Comparison of ENCODE assay signal across 8 cellular contexts in genomic region chr6:107716688-107717089, GRCh38.
DNase-seq lines count a peak whose midpoint lies in the region; ATAC-seq lines count a peak whose summit lies in the region.

No MANE protein-coding gene starts in this region.

- peak overlapping the region; percentile 50 for H3K4me3 Mint-ChIP-seq in T-helper 2 cell treated with Interferon-gamma antibody and Interleukin-4, amounts not matched to agents 5 μg/mL and 100 μg/mL, for 36 hours
- H3K4me3 Mint-ChIP-seq in activated naive CD8-positive, alpha-beta T cell treated with anti-CD3 and anti-CD28 coated beads for 36 hours: peak overlapping the region; percentile 67

- peak overlapping the region; percentile 89 for H3K27ac Mint-ChIP-seq in T-helper 2 cell treated with Interferon-gamma antibody and Interleukin-4, amounts not matched to agents 5 μg/mL and 100 μg/mL, for 36 hours
- H3K27ac Mint-ChIP-seq in activated naive CD8-positive, alpha-beta T cell treated with anti-CD3 and anti-CD28 coated beads for 36 hours: peak overlapping the region; percentile 92

- DNase-seq in T-helper 2 cell treated with Interferon-gamma antibody and Interleukin-4, amounts not matched to agents 5 μg/mL and 100 μg/mL, for 36 hours (ENCODE audit: low spot score): peak; percentile 77
- DNase-seq in activated naive CD8-positive, alpha-beta T cell treated with anti-CD3 and anti-CD28 coated beads for 36 hours: peak; percentile 73
- DNase-seq in stimulated activated CD4-positive, alpha-beta T cell treated with anti-CD3 and anti-CD28 coated beads, Interleukin-12 subunit alpha, Interleukin-12 subunit beta, amount 100 ng/mL, for 4 hours: peak; percentile 56
- DNase-seq in NCI-H1092 (lab: John Stamatoyannopoulos, UW) (no peak), putamen (ENCODE audit: low spot score) (no peak)

- H3K36me3 Mint-ChIP-seq in T-helper 2 cell treated with Interferon-gamma antibody and Interleukin-4, amounts not matched to agents 5 μg/mL and 100 μg/mL, for 36 hours (ENCODE audit: low read depth): peaks cover 18% of the 10 kb centered on the region
- H3K36me3 Mint-ChIP-seq in activated naive CD8-positive, alpha-beta T cell treated with anti-CD3 and anti-CD28 coated beads for 36 hours: peaks cover 37% of the 10 kb centered on the region

- H3K27me3 Mint-ChIP-seq in T-helper 2 cell treated with Interferon-gamma antibody and Interleukin-4, amounts not matched to agents 5 μg/mL and 100 μg/mL, for 36 hours (ENCODE audit: low read depth): peaks cover 14% of the 10 kb centered on the region
- no peaks in the 10 kb centered on the region for H3K27me3 Mint-ChIP-seq in activated naive CD8-positive, alpha-beta T cell treated with anti-CD3 and anti-CD28 coated beads for 36 hours

- peaks cover 46% of the 10 kb centered on the region for H3K4me1 Mint-ChIP-seq in T-helper 2 cell treated with Interferon-gamma antibody and Interleukin-4, amounts not matched to agents 5 μg/mL and 100 μg/mL, for 36 hours (ENCODE audit: low read depth)
- H3K4me1 Mint-ChIP-seq in activated naive CD8-positive, alpha-beta T cell treated with anti-CD3 and anti-CD28 coated beads for 36 hours: peaks cover 68% of the 10 kb centered on the region

- peaks cover 4% of the 10 kb centered on the region for H3K9me3 Mint-ChIP-seq in T-helper 2 cell treated with Interferon-gamma antibody and Interleukin-4, amounts not matched to agents 5 μg/mL and 100 μg/mL, for 36 hours
- H3K9me3 Mint-ChIP-seq in activated naive CD8-positive, alpha-beta T cell treated with anti-CD3 and anti-CD28 coated beads for 36 hours: peaks cover 6% of the 10 kb centered on the region

- ATAC-seq in GM18868 (IDR thresholded peaks at IDR 0.05; ENCODE audit: unreplicated experiment): peak; percentile 78
- peak; percentile 75 for ATAC-seq in HG03520 (IDR thresholded peaks at IDR 0.05; ENCODE audit: unreplicated experiment)
- no peak for ATAC-seq in HG02840 (IDR thresholded peaks at IDR 0.05; ENCODE audit: low FRiP score, unreplicated experiment)

Comparison
In these comparisons a context has a peak if more than half of its experiments do, and no peak if none do; other contexts are left out.
1. DNase-seq: peak in T-helper 2 cell treated with Interferon-gamma antibody and Interleukin-4, amounts not matched to agents 5 μg/mL and 100 μg/mL, for 36 hours (single experiment), activated naive CD8-positive, alpha-beta T cell treated with anti-CD3 and anti-CD28 coated beads for 36 hours (single experiment) and stimulated activated CD4-positive, alpha-beta T cell treated with anti-CD3 and anti-CD28 coated beads, Interleukin-12 subunit alpha, Interleukin-12 subunit beta, amount 100 ng/mL, for 4 hours (single experiment); none in NCI-H1092 (single experiment) and putamen (single experiment).